ENCODE assay signal across 13 cellular contexts in genomic region chr19:11204943-11205349, GRCh38. TPM values are rescaled to one million over a fixed set of nuclear protein-coding genes. Genes with fewer than 3 reads are reported as not detected.
DNase-seq lines count a peak whose midpoint lies in the region; ATAC-seq, FAIRE-seq and TF ChIP-seq lines count a peak whose summit lies in the region.
"Had no signal": no experiment of that assay in that cellular context is flagged by ENCODE, and none has a peak within 500 bp of the region (broad histone marks: within the 10 kb centered on the region; RNA-seq: fewer than 3 reads in every experiment).

No MANE protein-coding gene starts in this region.

- no peak overlapping the region for H3K27ac ChIP-seq in PC-3 (ENCODE audit: low read length)

- H3K36me3 ChIP-seq in PC-3 (ENCODE audit: low read depth, low read length) = no peaks in the 10 kb centered on the region

- intact Hi-C loops in PC-3 (cut with micrococcal nuclease) = loop anchor here (5.0 kb wide), 1 partner anchor 168 kb away; no protein-coding TSS in a partner anchor

- no peak overlapping the region for H2AFZ ChIP-seq in PC-3 (ENCODE audit: low read length)

- in situ Hi-C loops in G401 (cut with HindIII; ENCODE audit: low sequenced_read_pairs) = no loop called here

- H3K9ac ChIP-seq in PC-3 (ENCODE audit: low read length) = no peak overlapping the region

- BruUV-seq in PC-3 (replicated peaks; lab: Mats Ljungman, UMichigan) = no TSS peak

- FAIRE-seq in urothelium cell line (lab: Jason Lieb, UNC) = no peak

- no peak overlapping the region for H3K4me2 ChIP-seq in PC-3 (ENCODE audit: low read length)

- no peak for ATAC-seq in PC-3
- ATAC-seq in HG03159 (IDR thresholded peaks at IDR 0.05; ENCODE audit: unreplicated experiment) = no peak
- ATAC-seq: effector memory CD8-positive, alpha-beta T cell; stimulated activated effector memory CD8-positive, alpha-beta T cell treated with anti-CD3 and anti-CD28 coated beads, Interleukin-12 subunit alpha, Interleukin-12 subunit beta, amount 100 ng/mL, for 72 hours had no signal

- peaks cover 11% of the 10 kb centered on the region for H3K4me1 ChIP-seq in PC-3 (ENCODE audit: insufficient read depth, low read length)

- H3F3A ChIP-seq in PC-3 (ENCODE audit: low read length, unreplicated experiment) = no peaks in the 10 kb centered on the region

- H4K20me1 ChIP-seq in PC-3 (ENCODE audit: low read length) = no peaks in the 10 kb centered on the region

- TF ChIP-seq CTCF in PC-3 (conservative IDR thresholded peaks at IDR 0.05; ENCODE audit: low read depth, low read length) = no peak

- CTCF ChIA-PET in PC-3 (lab: Charles Lee) = interaction anchor here (0.6 kb wide), 1 partner anchor 92 kb away, joined by 3 read pairs; no protein-coding TSS in a partner anchor

- no peaks in the 10 kb centered on the region for H3K27me3 ChIP-seq in PC-3 (ENCODE audit: low read length)

- H3K9me3 ChIP-seq in PC-3 (ENCODE audit: low read length) = no peaks in the 10 kb centered on the region

- DNase-seq in DMS 273 treated with DMSO at 0.1 percent for 48 hours (lab: John Stamatoyannopoulos, UW) (peak; percentile 51), PC-3 (peak; percentile 20), foreskin melanocyte (peak; percentile 62), renal cortical epithelial cell (ENCODE audit: low read depth) (peak; percentile 87), G401 (ENCODE audit: low spot score) (no peak), urothelium cell line (ENCODE audit: low spot score) (no peak)
- DNase-seq in activated CD4-positive, alpha-beta T cell treated with anti-CD3 and anti-CD28 coated beads for 1 hour = no peak
- DNase-seq: effector memory CD8-positive, alpha-beta T cell; H9; NCI-H774; T-helper 2 cell had no signal

- H3K9me2 ChIP-seq in PC-3 (replicated peaks; ENCODE audit: low read length) = no peaks in the 10 kb centered on the region

- H3K79me2 ChIP-seq in PC-3 (ENCODE audit: low read length) = no peaks in the 10 kb centered on the region

- H3K4me3 ChIP-seq in PC-3 (ENCODE audit: low read length) = no peak overlapping the region

- POLR2A ChIA-PET in PC-3 (lab: Charles Lee; ENCODE audit: unreplicated experiment) = no interaction called here

RNA-seq across cellular contexts. Expression of gene KANK2, which starts 7.6 kb away (rescaled TPM):
- total RNA-seq in PC-3 (2014; rRNA removed) (96.6 and 98.4 TPM in 2 replicates), renal cortical epithelial cell (26.0 and 233 TPM in 2 replicates)
- total RNA-seq in G401 (2014; rRNA removed; shearing (Covaris generic)) = 122 and 129 TPM in 2 replicates

RNA-seq across cellular contexts. Expression of gene ANGPTL8, which starts 34.5 kb away (rescaled TPM):
- total RNA-seq in PC-3 (2014; rRNA removed) = not detected in 2 replicates
- total RNA-seq in renal cortical epithelial cell = not detected in 2 replicates
- not detected in 2 replicates for total RNA-seq in G401 (2014; rRNA removed; shearing (Covaris generic))
- total RNA-seq: H9 had no signal

RNA-seq across cellular contexts. Expression of gene SPC24, which starts 49.4 kb away (rescaled TPM):
- 136 and 142 TPM in 2 replicates for total RNA-seq in PC-3 (2014; rRNA removed)
- 1.5 and 29.3 TPM in 2 replicates for total RNA-seq in renal cortical epithelial cell
- total RNA-seq in G401 (2014; rRNA removed; shearing (Covaris generic)) = 74.0 and 74.7 TPM in 2 replicates

RNA-seq across cellular contexts. Expression of gene DOCK6, which starts 57.4 kb away (rescaled TPM):
- total RNA-seq in PC-3 (2014; rRNA removed) (28.0 and 29.4 TPM in 2 replicates), renal cortical epithelial cell (5.9 and 27.1 TPM in 2 replicates)
- 12.2 and 23.6 TPM in 2 replicates for total RNA-seq in G401 (2014; rRNA removed; shearing (Covaris generic))

Comparison
In these comparisons a context has a peak if more than half of its experiments do, and no peak if none do; other contexts are left out.
1. DNase-seq: peak in DMS 273 treated with DMSO at 0.1 percent for 48 hours (single experiment), PC-3 (single experiment), foreskin melanocyte (single experiment) and renal cortical epithelial cell (single experiment); none in G401 (single experiment), urothelium cell line (single experiment) and activated CD4-positive, alpha-beta T cell treated with anti-CD3 and anti-CD28 coated beads for 1 hour (single experiment).